1 cellular context compared by ENCODE assay signal in genomic region chr7:6262206-6262605, GRCh38.
TF ChIP-seq lines count a peak whose summit lies in the region.

No MANE protein-coding gene starts in this region.

TF ChIP-seq in WTC11, 78 proteins besides CTCF, POLR2A, EP300 and RAD21 (continued from another document):
- TF ChIP-seq, protein P1, sequence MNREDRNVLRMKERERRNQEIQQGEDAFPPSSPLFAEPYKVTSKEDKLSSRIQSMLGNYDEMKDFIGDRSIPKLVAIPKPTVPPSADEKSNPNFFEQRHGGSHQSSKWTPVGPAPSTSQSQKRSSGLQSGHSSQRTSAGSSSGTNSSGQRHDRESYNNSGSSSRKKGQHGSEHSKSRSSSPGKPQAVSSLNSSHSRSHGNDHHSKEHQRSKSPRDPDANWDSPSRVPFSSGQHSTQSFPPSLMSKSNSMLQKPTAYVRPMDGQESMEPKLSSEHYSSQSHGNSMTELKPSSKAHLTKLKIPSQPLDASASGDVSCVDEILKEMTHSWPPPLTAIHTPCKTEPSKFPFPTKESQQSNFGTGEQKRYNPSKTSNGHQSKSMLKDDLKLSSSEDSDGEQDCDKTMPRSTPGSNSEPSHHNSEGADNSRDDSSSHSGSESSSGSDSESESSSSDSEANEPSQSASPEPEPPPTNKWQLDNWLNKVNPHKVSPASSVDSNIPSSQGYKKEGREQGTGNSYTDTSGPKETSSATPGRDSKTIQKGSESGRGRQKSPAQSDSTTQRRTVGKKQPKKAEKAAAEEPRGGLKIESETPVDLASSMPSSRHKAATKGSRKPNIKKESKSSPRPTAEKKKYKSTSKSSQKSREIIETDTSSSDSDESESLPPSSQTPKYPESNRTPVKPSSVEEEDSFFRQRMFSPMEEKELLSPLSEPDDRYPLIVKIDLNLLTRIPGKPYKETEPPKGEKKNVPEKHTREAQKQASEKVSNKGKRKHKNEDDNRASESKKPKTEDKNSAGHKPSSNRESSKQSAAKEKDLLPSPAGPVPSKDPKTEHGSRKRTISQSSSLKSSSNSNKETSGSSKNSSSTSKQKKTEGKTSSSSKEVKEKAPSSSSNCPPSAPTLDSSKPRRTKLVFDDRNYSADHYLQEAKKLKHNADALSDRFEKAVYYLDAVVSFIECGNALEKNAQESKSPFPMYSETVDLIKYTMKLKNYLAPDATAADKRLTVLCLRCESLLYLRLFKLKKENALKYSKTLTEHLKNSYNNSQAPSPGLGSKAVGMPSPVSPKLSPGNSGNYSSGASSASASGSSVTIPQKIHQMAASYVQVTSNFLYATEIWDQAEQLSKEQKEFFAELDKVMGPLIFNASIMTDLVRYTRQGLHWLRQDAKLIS (CRISPR knock-in tag; IDR thresholded peaks at IDR 0.05; ENCODE audit: borderline replicate concordance) = no peak
- TF ChIP-seq MXD4 (CRISPR knock-in tag; IDR thresholded peaks at IDR 0.05; ENCODE audit: borderline replicate concordance) = no peak
- TF ChIP-seq ZNF396 (CRISPR knock-in tag; IDR thresholded peaks at IDR 0.05; ENCODE audit: borderline replicate concordance) = no peak
- no peak for TF ChIP-seq SOX15 (CRISPR knock-in tag; IDR thresholded peaks at IDR 0.05)
- TF ChIP-seq ELF4 (CRISPR knock-in tag; IDR thresholded peaks at IDR 0.05; ENCODE audit: low read depth) = no peak
- TF ChIP-seq, protein P2, sequence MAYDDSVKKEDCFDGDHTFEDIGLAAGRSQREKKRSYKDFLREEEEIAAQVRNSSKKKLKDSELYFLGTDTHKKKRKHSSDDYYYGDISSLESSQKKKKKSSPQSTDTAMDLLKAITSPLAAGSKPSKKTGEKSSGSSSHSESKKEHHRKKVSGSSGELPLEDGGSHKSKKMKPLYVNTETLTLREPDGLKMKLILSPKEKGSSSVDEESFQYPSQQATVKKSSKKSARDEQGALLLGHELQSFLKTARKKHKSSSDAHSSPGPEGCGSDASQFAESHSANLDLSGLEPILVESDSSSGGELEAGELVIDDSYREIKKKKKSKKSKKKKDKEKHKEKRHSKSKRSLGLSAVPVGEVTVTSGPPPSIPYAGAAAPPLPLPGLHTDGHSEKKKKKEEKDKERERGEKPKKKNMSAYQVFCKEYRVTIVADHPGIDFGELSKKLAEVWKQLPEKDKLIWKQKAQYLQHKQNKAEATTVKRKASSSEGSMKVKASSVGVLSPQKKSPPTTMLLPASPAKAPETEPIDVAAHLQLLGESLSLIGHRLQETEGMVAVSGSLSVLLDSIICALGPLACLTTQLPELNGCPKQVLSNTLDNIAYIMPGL (CRISPR knock-in tag; IDR thresholded peaks at IDR 0.05) = no peak
